In the genomic region with DNA sequence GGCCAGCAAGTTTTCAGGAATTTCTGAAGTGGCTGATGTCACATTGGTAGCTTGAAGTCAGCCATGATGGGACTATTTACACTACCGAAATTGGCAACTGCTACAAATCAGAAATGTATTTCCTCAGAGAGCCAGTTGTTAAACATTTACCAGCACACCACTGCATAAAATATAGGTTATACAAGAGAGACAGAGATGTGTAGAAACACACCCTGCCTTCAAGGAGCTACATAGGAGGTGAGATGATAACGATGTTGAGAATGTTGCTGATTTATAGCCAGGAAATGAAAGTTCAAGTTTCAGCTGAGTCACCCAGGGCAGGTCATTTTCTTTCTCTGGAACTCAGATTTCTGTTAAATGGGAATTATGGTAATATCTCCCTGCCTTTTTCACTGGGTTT, we compare ENCODE assay signal across 14 cellular contexts. TPM values are rescaled to one million over a fixed set of nuclear protein-coding genes. Genes with fewer than 3 reads are reported as not detected.
DNase-seq lines count a peak whose midpoint lies in the region; ATAC-seq and TF ChIP-seq lines count a peak whose summit lies in the region.
"Had no signal": no experiment of that assay in that cellular context is flagged by ENCODE, and none has a peak within 500 bp of the region (broad histone marks: within the 10 kb centered on the region; RNA-seq: fewer than 3 reads in every experiment).

No MANE protein-coding gene starts in this region.

- H3K36me3 ChIP-seq in HEK293 (ENCODE audit: control insufficient read depth in 2 of 2, insufficient read depth in 1 of 2, low read length in 2 of 2) (no peaks in the 10 kb centered on the region), trophoblast cell (ENCODE audit: control insufficient read depth in 1 of 2, insufficient read depth in 2 of 2, low read length in 2 of 2) (no peaks in the 10 kb centered on the region)
- H3K36me3 ChIP-seq: BLaER1 treated with 17β-estradiol and CSF1 and Interleukin-3, amounts not matched to agents 10 nM and 100 nM; heart left ventricle; thoracic aorta had no signal

- no peak overlapping the region for H4K8ac ChIP-seq in trophoblast cell (ENCODE audit: low read depth, low read length)

- H2AK5ac ChIP-seq in trophoblast cell (ENCODE audit: low read length) = no peak overlapping the region

- TF ChIP-seq CTCF in HEK293 (tag by site-specific recombination; IDR thresholded peaks at IDR 0.05) = no peak
- TF ChIP-seq CTCF in epithelial cell of esophagus (IDR thresholded peaks at IDR 0.05; ENCODE audit: insufficient read depth, low read depth, low read length, missing control alignments) = no peak
- no peak for TF ChIP-seq CTCF in CD14-positive monocyte (IDR thresholded peaks at IDR 0.05)

- POLR2A ChIA-PET in HEK293 (lab: Yijun Ruan, JAX) = no interaction called here

- no peak overlapping the region for H4K12ac ChIP-seq in trophoblast cell (ENCODE audit: low read depth, low read length)

- H3K9ac ChIP-seq in trophoblast cell (ENCODE audit: low read length) = no peak overlapping the region
- H3K9ac ChIP-seq: BLaER1 treated with 17β-estradiol and CSF1 and Interleukin-3, amounts not matched to agents 10 nM and 100 nM had no signal

- no peak overlapping the region for H2BK120ac ChIP-seq in trophoblast cell (ENCODE audit: insufficient read depth, low read length, poor library complexity)

- H3K4me3 Mint-ChIP-seq in CD14-positive monocyte = no peak overlapping the region
- H3K4me3 Mint-ChIP-seq: activated naive CD4-positive, alpha-beta T cell treated with anti-CD3 and anti-CD28 coated beads, Interleukin-2, amount 50 U/mL, for 24 hours had no signal

- H3K4me3 ChIP-seq in HEK293 (ENCODE audit: low read depth, low read length) (no peak overlapping the region), epithelial cell of esophagus (ENCODE audit: low read length) (no peak overlapping the region), trophoblast cell (ENCODE audit: low read depth, low read length) (no peak overlapping the region)
- H3K4me3 ChIP-seq: BLaER1 treated with 17β-estradiol and CSF1 and Interleukin-3, amounts not matched to agents 10 nM and 100 nM; heart left ventricle; thoracic aorta had no signal

- CTCF ChIA-PET in HEK293 (lab: Yijun Ruan, JAX) = no interaction called here

- no peak for ATAC-seq in HG03139 (IDR thresholded peaks at IDR 0.05; ENCODE audit: unreplicated experiment)
- ATAC-seq: heart left ventricle had no signal

- no peak overlapping the region for H2AFZ ChIP-seq in trophoblast cell (ENCODE audit: insufficient read depth, low read length, poor library complexity)

- H3K79me1 ChIP-seq in trophoblast cell (ENCODE audit: low read length) = no peaks in the 10 kb centered on the region

- H3K9me3 ChIP-seq in HEK293 (ENCODE audit: control insufficient read depth, insufficient read depth, low read depth, low read length) = no peaks in the 10 kb centered on the region
- no peaks in the 10 kb centered on the region for H3K9me3 ChIP-seq in trophoblast cell (ENCODE audit: insufficient read depth, low read depth, low read length)
- H3K9me3 ChIP-seq: BLaER1 treated with 17β-estradiol and CSF1 and Interleukin-3, amounts not matched to agents 10 nM and 100 nM; heart left ventricle; thoracic aorta had no signal

- peaks cover 0 to 3% (median 2%) of the 10 kb centered on the region in 7 donors for H3K9me3 Mint-ChIP-seq in CD14-positive monocyte
- H3K9me3 Mint-ChIP-seq: activated naive CD4-positive, alpha-beta T cell treated with anti-CD3 and anti-CD28 coated beads, Interleukin-2, amount 50 U/mL, for 24 hours had no signal

- H3K23ac ChIP-seq in trophoblast cell (ENCODE audit: low read length) = no peak overlapping the region

- H3K27ac ChIP-seq in HEK293 (ENCODE audit: extremely low read depth, low read depth, low read length) (no peak overlapping the region), trophoblast cell (ENCODE audit: low read depth, low read length) (no peak overlapping the region)
- H3K27ac ChIP-seq: BLaER1 treated with 17β-estradiol and CSF1 and Interleukin-3, amounts not matched to agents 10 nM and 100 nM; heart left ventricle; thoracic aorta had no signal

- no CpG with 5 or more reads among the region's 2 CpGs for WGBS in trophoblast cell (ENCODE audit: extremely low coverage, insufficient coverage, insufficient read length)

- no peak overlapping the region for H4K91ac ChIP-seq in trophoblast cell (ENCODE audit: low read depth, low read length)

- no peak overlapping the region for H3K18ac ChIP-seq in trophoblast cell (ENCODE audit: low read length)

- peaks cover 0 to 7% (median 5%) of the 10 kb centered on the region in 3 donors for H3K27me3 Mint-ChIP-seq in CD14-positive monocyte (ENCODE audit: low read depth in 3 of 3)

- H2BK5ac ChIP-seq in trophoblast cell (ENCODE audit: low read depth, low read length, poor library complexity) = no peak overlapping the region

- H3K4me2 ChIP-seq in trophoblast cell (ENCODE audit: low read length) = no peak overlapping the region
- H3K4me2 ChIP-seq: BLaER1 treated with 17β-estradiol and CSF1 and Interleukin-3, amounts not matched to agents 10 nM and 100 nM had no signal

- no peaks in the 10 kb centered on the region for H3K27me3 ChIP-seq in trophoblast cell (ENCODE audit: insufficient read depth, low read length)
- H3K27me3 ChIP-seq: BLaER1 treated with 17β-estradiol and CSF1 and Interleukin-3, amounts not matched to agents 10 nM and 100 nM; heart left ventricle had no signal

- DNase-seq in RKO (ENCODE audit: low spot score) (peak; percentile 46), epithelial cell of esophagus (ENCODE audit: low read depth) (peak; percentile 76), trophoblast cell (peak; percentile 7 to 43), CD14-positive monocyte (ENCODE audit: low spot score) (no peak)
- no peak for DNase-seq in stimulated activated CD4-positive, alpha-beta T cell treated with anti-CD3 and anti-CD28 coated beads, Interleukin-12 subunit alpha, Interleukin-12 subunit beta, amount 100 ng/mL, for 4 hours
- DNase-seq: heart left ventricle; NCI-H2171 treated with DMSO at 0.1 percent for 48 hours; nucleus accumbens; stimulated activated CD4-positive, alpha-beta T cell treated with anti-CD3 and anti-CD28 coated beads, Interleukin-4, amount 100 ng/mL, for 24 hours had no signal

- H3K4me1 ChIP-seq in HEK293 (ENCODE audit: control insufficient read depth, insufficient read depth, low read length) (no peaks in the 10 kb centered on the region), trophoblast cell (ENCODE audit: control insufficient read depth in 1 of 2, insufficient read depth in 2 of 2, low read length in 2 of 2) (peaks cover 2% of the 10 kb centered on the region in 2 experiments)

- no peak overlapping the region for H3K4ac ChIP-seq in trophoblast cell (ENCODE audit: low read depth, low read length)

- no peaks in the 10 kb centered on the region for H3K79me2 ChIP-seq in trophoblast cell (ENCODE audit: control insufficient read depth, insufficient read depth, low read length, poor library complexity)

- peaks cover 12% of the 10 kb centered on the region for H3K4me1 Mint-ChIP-seq in CD14-positive monocyte
- H3K4me1 Mint-ChIP-seq: activated naive CD4-positive, alpha-beta T cell treated with anti-CD3 and anti-CD28 coated beads, Interleukin-2, amount 50 U/mL, for 24 hours had no signal

- no peak overlapping the region for H3K27ac Mint-ChIP-seq in CD14-positive monocyte
- H3K27ac Mint-ChIP-seq: activated naive CD4-positive, alpha-beta T cell treated with anti-CD3 and anti-CD28 coated beads, Interleukin-2, amount 50 U/mL, for 24 hours had no signal

- H3K14ac ChIP-seq in trophoblast cell (ENCODE audit: low read length) = no peak overlapping the region

- intact Hi-C loops in CD14-positive monocyte (cut with micrococcal nuclease) = no loop called here

- no peak overlapping the region for H2BK12ac ChIP-seq in trophoblast cell (ENCODE audit: low read length)

- no peaks in the 10 kb centered on the region for H3K36me3 Mint-ChIP-seq in CD14-positive monocyte
- H3K36me3 Mint-ChIP-seq: activated naive CD4-positive, alpha-beta T cell treated with anti-CD3 and anti-CD28 coated beads, Interleukin-2, amount 50 U/mL, for 24 hours had no signal

TF ChIP-seq in HEK293, 187 proteins besides CTCF, POLR2A, EP300 and RAD21:
- TF ChIP-seq, protein P1, sequence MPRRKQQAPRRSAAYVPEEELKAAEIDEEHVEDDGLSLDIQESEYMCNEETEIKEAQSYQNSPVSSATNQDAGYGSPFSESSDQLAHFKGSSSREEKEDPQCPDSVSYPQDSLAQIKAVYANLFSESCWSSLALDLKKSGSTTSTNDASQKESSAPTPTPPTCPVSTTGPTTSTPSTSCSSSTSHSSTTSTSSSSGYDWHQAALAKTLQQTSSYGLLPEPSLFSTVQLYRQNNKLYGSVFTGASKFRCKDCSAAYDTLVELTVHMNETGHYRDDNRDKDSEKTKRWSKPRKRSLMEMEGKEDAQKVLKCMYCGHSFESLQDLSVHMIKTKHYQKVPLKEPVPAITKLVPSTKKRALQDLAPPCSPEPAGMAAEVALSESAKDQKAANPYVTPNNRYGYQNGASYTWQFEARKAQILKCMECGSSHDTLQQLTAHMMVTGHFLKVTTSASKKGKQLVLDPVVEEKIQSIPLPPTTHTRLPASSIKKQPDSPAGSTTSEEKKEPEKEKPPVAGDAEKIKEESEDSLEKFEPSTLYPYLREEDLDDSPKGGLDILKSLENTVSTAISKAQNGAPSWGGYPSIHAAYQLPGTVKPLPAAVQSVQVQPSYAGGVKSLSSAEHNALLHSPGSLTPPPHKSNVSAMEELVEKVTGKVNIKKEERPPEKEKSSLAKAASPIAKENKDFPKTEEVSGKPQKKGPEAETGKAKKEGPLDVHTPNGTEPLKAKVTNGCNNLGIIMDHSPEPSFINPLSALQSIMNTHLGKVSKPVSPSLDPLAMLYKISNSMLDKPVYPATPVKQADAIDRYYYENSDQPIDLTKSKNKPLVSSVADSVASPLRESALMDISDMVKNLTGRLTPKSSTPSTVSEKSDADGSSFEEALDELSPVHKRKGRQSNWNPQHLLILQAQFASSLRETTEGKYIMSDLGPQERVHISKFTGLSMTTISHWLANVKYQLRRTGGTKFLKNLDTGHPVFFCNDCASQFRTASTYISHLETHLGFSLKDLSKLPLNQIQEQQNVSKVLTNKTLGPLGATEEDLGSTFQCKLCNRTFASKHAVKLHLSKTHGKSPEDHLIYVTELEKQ (tag by site-specific recombination; IDR thresholded peaks at IDR 0.05; ENCODE audit: borderline replicate concordance) = no peak
- TF ChIP-seq ZNF112 (tag by site-specific recombination; IDR thresholded peaks at IDR 0.05) = peak; percentile 82
TF ChIP-seq in HEK293: peak in this region for 1.

RNA-seq across cellular contexts. Expression of gene TCF7L2, which starts 46.0 kb away (rescaled TPM):
- 83.7 and 89.6 TPM in 2 replicates for polyA plus RNA-seq in trophoblast cell (2013)
- polyA plus RNA-seq in CD14-positive monocyte = 1 to 10 TPM; 2.1 to 6.1 TPM

Comparison
In these comparisons a context has a peak if more than half of its experiments do, and no peak if none do; other contexts are left out.
1. DNase-seq: peak in RKO (single experiment), epithelial cell of esophagus (single experiment) and trophoblast cell (2 of 2); none in CD14-positive monocyte (single experiment) and stimulated activated CD4-positive, alpha-beta T cell treated with anti-CD3 and anti-CD28 coated beads, Interleukin-12 subunit alpha, Interleukin-12 subunit beta, amount 100 ng/mL, for 4 hours (single experiment).